ENCODE assay signal across 12 cellular contexts in the genomic region with DNA sequence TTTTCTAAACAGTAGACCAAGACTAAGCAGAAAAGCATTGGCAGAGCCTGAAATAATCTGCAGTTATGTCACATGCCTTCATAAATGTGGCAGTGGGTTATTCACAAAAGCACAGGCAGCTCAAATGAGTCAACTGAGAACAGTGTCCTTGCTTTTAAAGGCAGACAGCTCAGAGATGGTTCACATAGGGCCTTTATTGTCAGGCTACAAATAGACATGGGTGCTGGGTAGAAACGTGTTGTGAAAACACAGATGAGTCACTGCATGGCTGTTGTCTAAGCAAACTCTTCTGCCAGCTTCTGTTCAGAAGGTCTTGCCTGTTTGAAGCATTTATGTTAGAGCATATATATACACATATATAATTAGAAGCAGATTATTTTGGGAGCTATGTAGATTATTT.
A peak's percentile ranks its signal among the peaks of the same experiment; 100 is the strongest.
DNase-seq lines count a peak whose midpoint lies in the region; ATAC-seq, FAIRE-seq and TF ChIP-seq lines count a peak whose summit lies in the region.
"Had no signal": no experiment of that assay in that cellular context is flagged by ENCODE, and none has a peak within 500 bp of the region (broad histone marks: within the 10 kb centered on the region; RNA-seq: fewer than 3 reads in every experiment).

No MANE protein-coding gene starts in this region.

- TF ChIP-seq POLR2A in endothelial cell of umbilical vein (IDR thresholded peaks at IDR 0.05; ENCODE audit: low read depth, low read length) (no peak), right lobe of liver (IDR thresholded peaks at IDR 0.05) (no peak)

- H3K4me1 Mint-ChIP-seq in nephron progenitor cell, result peaks cover 6% of the 10 kb centered on the region
- H3K4me1 Mint-ChIP-seq: immature natural killer cell had no signal

- POLR2A ChIA-PET in endothelial cell of umbilical vein (lab: Charles Lee), result no interaction called here

- no peak overlapping the region for H2AFZ ChIP-seq in endothelial cell of umbilical vein (ENCODE audit: low read depth, low read length)

- no peak overlapping the region for H3K4me3 Mint-ChIP-seq in nephron progenitor cell
- H3K4me3 Mint-ChIP-seq: activated CD4-positive, alpha-beta memory T cell treated with anti-CD3 and anti-CD28 coated beads for 36 hours; immature natural killer cell had no signal

- H3K9me3 Mint-ChIP-seq in nephron progenitor cell, result no peaks in the 10 kb centered on the region
- H3K9me3 Mint-ChIP-seq: activated CD4-positive, alpha-beta memory T cell treated with anti-CD3 and anti-CD28 coated beads for 36 hours; immature natural killer cell had no signal

- no TSS peak for BruUV-seq in endothelial cell of umbilical vein (replicated peaks; lab: Mats Ljungman, UMichigan)

- H3K79me2 ChIP-seq in endothelial cell of umbilical vein (ENCODE audit: control insufficient read depth, insufficient read depth, low read length), result no peaks in the 10 kb centered on the region

- peak; percentile 37 for FAIRE-seq in endothelial cell of umbilical vein (lab: Jason Lieb, UNC)

- H3K9me3 ChIP-seq in endothelial cell of umbilical vein (replicated peaks; ENCODE audit: control insufficient read depth, insufficient read depth, low read length) (no peaks in the 10 kb centered on the region), right lobe of liver (no peaks in the 10 kb centered on the region)
- H3K9me3 ChIP-seq: body of pancreas, HAP-1 had no signal

- dilution Hi-C loops in endothelial cell of umbilical vein (cut with MboI; ENCODE audit: extremely low pct_ligation_motif_present, low sequenced_read_pairs), result no loop called here

- intact Hi-C loops in endothelial cell of umbilical vein (cut with micrococcal nuclease), result no loop called here
- intact Hi-C loops in right lobe of liver (cut with DNase I), result no loop called here

- ATAC-seq in right lobe of liver, result peak; percentile 71 to 100 (median 84)
- ATAC-seq: body of pancreas had no signal

- DNase-seq in AG08396 (ENCODE audit: low spot score), result peak; percentile 52
- peak; percentile 13 for DNase-seq in HT-29 (ENCODE audit: low spot score)
- DNase-seq in endothelial cell of umbilical vein (ENCODE audit: low read depth, low spot score), result no peak
- DNase-seq in right lobe of liver, result no peak
- no peak for DNase-seq in activated CD4-positive, alpha-beta T cell treated with anti-CD3 and anti-CD28 coated beads for 4 hours
- DNase-seq in OCI-M1 (lab: John Stamatoyannopoulos, UW), result no peak
- no peak for DNase-seq in nephron progenitor cell
- no peak for DNase-seq in mesenteric fat pad (ENCODE audit: low spot score)
- DNase-seq: activated CD4-positive, alpha-beta memory T cell treated with anti-CD3 and anti-CD28 coated beads for 36 hours; body of pancreas; immature natural killer cell had no signal

- H3K9me1 ChIP-seq in endothelial cell of umbilical vein (replicated peaks; ENCODE audit: control insufficient read depth, extremely low read depth, insufficient read depth, low read length), result no peaks in the 10 kb centered on the region

- H3K27ac Mint-ChIP-seq in nephron progenitor cell, result no peak overlapping the region
- H3K27ac Mint-ChIP-seq: activated CD4-positive, alpha-beta memory T cell treated with anti-CD3 and anti-CD28 coated beads for 36 hours; immature natural killer cell had no signal

- no peaks in the 10 kb centered on the region for H3K27me3 Mint-ChIP-seq in nephron progenitor cell (ENCODE audit: low read depth, poor library complexity)

- H3K27me3 ChIP-seq in endothelial cell of umbilical vein (ENCODE audit: control insufficient read depth in 2 of 2, insufficient read depth in 2 of 2, low read length in 2 of 2) (no peaks in the 10 kb centered on the region), right lobe of liver (no peaks in the 10 kb centered on the region)
- H3K27me3 ChIP-seq: body of pancreas had no signal

- H3K4me3 ChIP-seq in endothelial cell of umbilical vein (replicated peaks in 1 of 3; ENCODE audit: insufficient read depth in 1 of 3, low read depth in 1 of 3, low read length in 3 of 3) (no peak overlapping the region), right lobe of liver (no peak overlapping the region)
- H3K4me3 ChIP-seq: body of pancreas, HAP-1 had no signal

- no peaks in the 10 kb centered on the region for H4K20me1 ChIP-seq in endothelial cell of umbilical vein (replicated peaks; ENCODE audit: control insufficient read depth, extremely low read depth, insufficient read depth, low read length)

- WGBS in right lobe of liver (ENCODE audit: insufficient coverage, low coverage, low lambda C conversion rate, missing lambda C conversion rate), result 0% methylated on average over 1 of the region's 1 CpG

- H3K36me3 ChIP-seq in endothelial cell of umbilical vein (ENCODE audit: control insufficient read depth in 2 of 2, extremely low read depth in 1 of 2, insufficient read depth in 2 of 2, low read length in 2 of 2) (no peaks in the 10 kb centered on the region), right lobe of liver (peaks cover 0 to 5% (median 0%) of the 10 kb centered on the region in 4 donors)
- H3K36me3 ChIP-seq: HAP-1 had no signal

- H3K4me2 ChIP-seq in endothelial cell of umbilical vein (ENCODE audit: insufficient read depth, low read length), result no peak overlapping the region

- no peak overlapping the region for H3K9ac ChIP-seq in endothelial cell of umbilical vein (replicated peaks; ENCODE audit: extremely low read depth, insufficient read depth, low read length)

- CTCF ChIA-PET in endothelial cell of umbilical vein (lab: Charles Lee), result no interaction called here

- H3K27ac ChIP-seq in endothelial cell of umbilical vein (ENCODE audit: insufficient read depth, low read depth, low read length) (no peak overlapping the region), right lobe of liver (no peak overlapping the region)

- TF ChIP-seq CTCF in endothelial cell of umbilical vein (IDR thresholded peaks at IDR 0.05; ENCODE audit: extremely low read depth in 1 of 2, insufficient read depth in 1 of 2, low read depth in 1 of 2, low read length in 2 of 2), result no peak
- TF ChIP-seq CTCF in right lobe of liver (IDR thresholded peaks at IDR 0.05), result no peak
- no peak for TF ChIP-seq CTCF in nephron progenitor cell (IDR thresholded peaks at IDR 0.05)

- H3K4me1 ChIP-seq in endothelial cell of umbilical vein (ENCODE audit: control insufficient read depth, extremely low read depth, insufficient read depth, low read length), result no peaks in the 10 kb centered on the region
- no peaks in the 10 kb centered on the region for H3K4me1 ChIP-seq in right lobe of liver
- H3K4me1 ChIP-seq: body of pancreas, HAP-1 had no signal

- no peaks in the 10 kb centered on the region for H3K36me3 Mint-ChIP-seq in nephron progenitor cell (ENCODE audit: low read depth)
- H3K36me3 Mint-ChIP-seq: activated CD4-positive, alpha-beta memory T cell treated with anti-CD3 and anti-CD28 coated beads for 36 hours had no signal

TF ChIP-seq in endothelial cell of umbilical vein, 7 proteins besides CTCF, POLR2A, EP300 and RAD21:
- no peak for TF ChIP-seq JUN (IDR thresholded peaks at IDR 0.05; ENCODE audit: borderline replicate concordance, insufficient read depth, insufficient read length, low read depth)
- TF ChIP-seq EZH2 (IDR thresholded peaks at IDR 0.05; ENCODE audit: borderline replicate concordance, low read depth, low read length, severe bottlenecking), result no peak
- no peak for TF ChIP-seq GATA2 (IDR thresholded peaks at IDR 0.05; ENCODE audit: insufficient read depth, insufficient read length, low read depth, low read length)
- TF ChIP-seq FOS (IDR thresholded peaks at IDR 0.05; ENCODE audit: borderline replicate concordance, insufficient read depth, low read length), result no peak
- no peak for TF ChIP-seq MAX (IDR thresholded peaks at IDR 0.05; ENCODE audit: insufficient read depth, insufficient read length)
- TF ChIP-seq POLR2AphosphoS5 (IDR thresholded peaks at IDR 0.05; ENCODE audit: insufficient read depth, low read depth, low read length), result no peak
- no peak for TF ChIP-seq MYC (IDR thresholded peaks at IDR 0.05; ENCODE audit: low read depth, low read length)

Comparison
In these comparisons a context has a peak if more than half of its experiments do, and no peak if none do; other contexts are left out.
1. DNase-seq: peak in AG08396 (single experiment) and HT-29 (single experiment); none in endothelial cell of umbilical vein (single experiment), right lobe of liver (0 of 3), activated CD4-positive, alpha-beta T cell treated with anti-CD3 and anti-CD28 coated beads for 4 hours (0 of 2), OCI-M1 (single experiment), nephron progenitor cell (single experiment) and mesenteric fat pad (single experiment).